In genomic region chr22:40257979-40258378, GRCh38 we compare ENCODE assay signal across 13 cellular contexts.
DNase-seq lines count a peak whose midpoint lies in the region; ATAC-seq, FAIRE-seq and TF ChIP-seq lines count a peak whose summit lies in the region.
"Had no signal": no experiment of that assay in that cellular context is flagged by ENCODE, and none has a peak within 500 bp of the region (broad histone marks: within the 10 kb centered on the region; RNA-seq: fewer than 3 reads in every experiment).

No MANE protein-coding gene starts in this region.

- peaks cover 11% of the 10 kb centered on the region for H3K36me3 ChIP-seq in CD4-positive, alpha-beta memory T cell (ENCODE audit: insufficient read depth, low read length)
- peaks cover 5% of the 10 kb centered on the region for H3K36me3 ChIP-seq in brain microvascular endothelial cell (replicated peaks)
- H3K36me3 ChIP-seq in HepG2 (replicated peaks in 1 of 2; ENCODE audit: control insufficient read depth in 1 of 2, insufficient read depth in 2 of 2, low read length in 2 of 2) = peaks cover 8 to 12% of the 10 kb centered on the region in 2 experiments; a peak in 4 of 5 replicates
- H3K36me3 ChIP-seq: thoracic aorta had no signal

- 0 out of 2 replicates have a peak, but pooled peaks cover 3% of the 10 kb centered on the region for H4K20me1 ChIP-seq in HepG2 (ENCODE audit: insufficient read depth, low read length)

- H2AFZ ChIP-seq in HepG2 (ENCODE audit: low read length) = no peak overlapping the region

- peaks cover 52 to 81% (median 69%) of the 10 kb centered on the region in 4 donors for H3K4me1 Mint-ChIP-seq in CD4-positive, alpha-beta memory T cell
- H3K4me1 Mint-ChIP-seq in IgD-negative memory B cell = peaks cover 9 to 25% (median 19%) of the 10 kb centered on the region in 3 donors
- peaks cover 19% of the 10 kb centered on the region for H3K4me1 Mint-ChIP-seq in mesothelial cell of epicardium

- BruUV-seq in HepG2 (replicated peaks; lab: Mats Ljungman, UMichigan) = no TSS peak

- H3K27me3 ChIP-seq in CD4-positive, alpha-beta memory T cell (ENCODE audit: insufficient read depth, low read length) = no peaks in the 10 kb centered on the region
- H3K27me3 ChIP-seq in brain microvascular endothelial cell (replicated peaks) = no peaks in the 10 kb centered on the region
- H3K27me3 ChIP-seq in HepG2 (ENCODE audit: control insufficient read depth in 1 of 2, insufficient read depth in 2 of 2, low read length in 2 of 2) = no peaks in the 10 kb centered on the region

- no peaks in the 10 kb centered on the region for H3K27me3 Mint-ChIP-seq in CD4-positive, alpha-beta memory T cell
- H3K27me3 Mint-ChIP-seq in IgD-negative memory B cell (no peaks in the 10 kb centered on the region), mesothelial cell of epicardium (ENCODE audit: low read depth) (no peaks in the 10 kb centered on the region)

- TF ChIP-seq CTCF in brain microvascular endothelial cell (IDR thresholded peaks at IDR 0.05; ENCODE audit: low read depth, low read length, missing control alignments) (no peak), mesothelial cell of epicardium (IDR thresholded peaks at IDR 0.05; ENCODE audit: unreplicated experiment) (no peak), HepG2 (CRISPR knock-in tag; IDR thresholded peaks at IDR 0.05) (no peak)

- peak overlapping the region; percentile 65 to 94 (median 81) for H3K27ac Mint-ChIP-seq in CD4-positive, alpha-beta memory T cell
- H3K27ac Mint-ChIP-seq in IgD-negative memory B cell (peak overlapping the region in 2 of 3 donors; percentile 47 to 61), mesothelial cell of epicardium (peak overlapping the region; percentile 81)

- POLR2A ChIA-PET in CD4-positive, alpha-beta memory T cell (lab: Charles Lee; ENCODE audit: partially characterized antibody) = interaction anchor here (0.7 to 3.1 kb wide), 10 partner anchors 9 to 214 kb away, joined by 3 to 15 read pairs (median 5); no protein-coding TSS in a partner anchor
- POLR2A ChIA-PET in HepG2 (lab: Yijun Ruan, JAX) = no interaction called here

- peaks cover 5% of the 10 kb centered on the region for H3K79me2 ChIP-seq in HepG2 (ENCODE audit: insufficient read depth, low read length)

- intact Hi-C loops in CD4-positive, alpha-beta memory T cell (cut with micrococcal nuclease) = loop anchor here (5.0 kb wide), 1 partner anchor 41 kb away; no protein-coding TSS in a partner anchor
- intact Hi-C loops in HepG2 (cut with micrococcal nuclease; ENCODE audit: unreplicated experiment) = no loop called here

- TF ChIP-seq EP300 in HepG2 (IDR thresholded peaks at IDR 0.05; ENCODE audit: low read depth in 2 of 2, low read length in 2 of 2) = no peak
- no peak for TF ChIP-seq EP300 in HepG2 (CRISPR knock-in tag; IDR thresholded peaks at IDR 0.05; ENCODE audit: borderline replicate concordance)

- ATAC-seq in GM19328 (IDR thresholded peaks at IDR 0.05; ENCODE audit: unreplicated experiment) (no peak), HepG2 (no peak)

- H3K9me3 Mint-ChIP-seq in CD4-positive, alpha-beta memory T cell = no peaks in the 10 kb centered on the region
- H3K9me3 Mint-ChIP-seq in IgD-negative memory B cell (no peaks in the 10 kb centered on the region), mesothelial cell of epicardium (no peaks in the 10 kb centered on the region)

- WGBS in HepG2 (ENCODE audit: low lambda C conversion rate) = 100% methylated on average over 1 of the region's 1 CpG

- H3K27ac ChIP-seq in CD4-positive, alpha-beta memory T cell (ENCODE audit: low read depth, low read length) = peak overlapping the region; percentile 43
- H3K27ac ChIP-seq in brain microvascular endothelial cell = peak overlapping the region; percentile 32
- no peak overlapping the region for H3K27ac ChIP-seq in HepG2 (ENCODE audit: extremely low read length, insufficient read depth, low read length)

- peak in 2 of 5 donors; percentile 13 to 36 for DNase-seq in CD4-positive, alpha-beta memory T cell
- DNase-seq in brain microvascular endothelial cell (no peak), mesothelial cell of epicardium (ENCODE audit: low spot score in 2 of 2, unreplicated experiment in 2 of 2) (no peak), HepG2 (ENCODE audit: low spot score) (no peak), ACHN (no peak)
- no peak for DNase-seq in stimulated activated CD4-positive, alpha-beta T cell treated with anti-CD3 and anti-CD28 coated beads, Interleukin-2, amount 100 ng/mL, for 48 hours
- DNase-seq: activated CD4-positive, alpha-beta T cell treated with anti-CD3 and anti-CD28 coated beads, Interleukin-2, amount 50 U/mL, for 48 hours; caudate nucleus; NCI-H446 treated with DMSO at 0.1 percent for 48 hours; stimulated activated CD4-positive, alpha-beta T cell treated with anti-CD3 and anti-CD28 coated beads, Interleukin-4, amount 100 ng/mL, for 4 hours had no signal

- FAIRE-seq in HepG2 (lab: Jason Lieb, UNC) = no peak

- peaks cover 44 to 50% of the 10 kb centered on the region in 2 donors for H3K36me3 Mint-ChIP-seq in CD4-positive, alpha-beta memory T cell
- H3K36me3 Mint-ChIP-seq in IgD-negative memory B cell = no peaks in the 10 kb centered on the region
- peaks cover 26% of the 10 kb centered on the region for H3K36me3 Mint-ChIP-seq in mesothelial cell of epicardium

- peaks cover 84% of the 10 kb centered on the region for H3K4me1 ChIP-seq in CD4-positive, alpha-beta memory T cell (ENCODE audit: insufficient read depth, low read length)
- peaks cover 9% of the 10 kb centered on the region for H3K4me1 ChIP-seq in HepG2 (ENCODE audit: insufficient read depth, low read length)

- TF ChIP-seq POLR2A in HepG2 (IDR thresholded peaks at IDR 0.05; ENCODE audit: insufficient read depth in 1 of 2, low read depth in 2 of 2, low read length in 2 of 2) = no peak

- no peak for TF ChIP-seq RAD21 in HepG2 (CRISPR knock-in tag; IDR thresholded peaks at IDR 0.05)

- CTCF ChIA-PET in CD4-positive, alpha-beta memory T cell (lab: Charles Lee; ENCODE audit: partially characterized antibody) = interaction anchor here (0.7 to 1.4 kb wide), 5 partner anchors 9 to 91 kb away, joined by 3 to 5 read pairs (median 3); no protein-coding TSS in a partner anchor
- CTCF ChIA-PET in HepG2 (lab: Yijun Ruan, JAX; ENCODE audit: low intra/inter-chr PET ratio, low total read pairs) = no interaction called here

- H3K9me3 ChIP-seq in CD4-positive, alpha-beta memory T cell (ENCODE audit: control insufficient read depth in 1 of 2, low read length in 2 of 2) = no peaks in the 10 kb centered on the region
- no peaks in the 10 kb centered on the region for H3K9me3 ChIP-seq in HepG2 (ENCODE audit: low read length)
- H3K9me3 ChIP-seq: thoracic aorta had no signal

- no peak overlapping the region for H3K4me2 ChIP-seq in HepG2 (ENCODE audit: low read depth, low read length)

- peak overlapping the region; percentile 23 to 79 (median 68) for H3K4me3 Mint-ChIP-seq in CD4-positive, alpha-beta memory T cell
- H3K4me3 Mint-ChIP-seq in IgD-negative memory B cell = no peak overlapping the region
- no peak overlapping the region for H3K4me3 Mint-ChIP-seq in mesothelial cell of epicardium

- H3K4me3 ChIP-seq in CD4-positive, alpha-beta memory T cell (ENCODE audit: low read length in 2 of 2) = no peak overlapping the region
- H3K4me3 ChIP-seq in brain microvascular endothelial cell (ENCODE audit: low read depth, low read length) (no peak overlapping the region), HepG2 (replicated peaks in 1 of 3; ENCODE audit: insufficient read depth in 1 of 3, low read depth in 2 of 3, low read length in 3 of 3) (no peak overlapping the region)
- H3K4me3 ChIP-seq: thoracic aorta had no signal

- H3K9ac ChIP-seq in HepG2 (ENCODE audit: insufficient read depth, low read depth, low read length) = no peak overlapping the region

- in situ Hi-C loops in brain microvascular endothelial cell (cut with HindIII; ENCODE audit: low pct_ligation_motif_present, low sequenced_read_pairs) = no loop called here
- in situ Hi-C loops in HepG2 (cut with HindIII; ENCODE audit: extremely low pct_ligation_motif_present, low pct_unique_long_range_greater_than_20kb) = no loop called here
- in situ Hi-C loops in ACHN (cut with HindIII; ENCODE audit: low pct_ligation_motif_present, low pct_unique_long_range_greater_than_20kb, low sequenced_read_pairs) = no loop called here

TF ChIP-seq in HepG2, 621 proteins besides CTCF, POLR2A, EP300 and RAD21 (continues in another document):
- no peak for TF ChIP-seq ZNF460 (CRISPR knock-in tag; IDR thresholded peaks at IDR 0.05; ENCODE audit: borderline replicate concordance)
- no peak for TF ChIP-seq PCBP1 (IDR thresholded peaks at IDR 0.05; ENCODE audit: borderline replicate concordance, low read depth, low read length)
- TF ChIP-seq ZBTB14 (CRISPR knock-in tag; IDR thresholded peaks at IDR 0.05) = no peak
- TF ChIP-seq ZNF597 (CRISPR knock-in tag; IDR thresholded peaks at IDR 0.05) = no peak
- no peak for TF ChIP-seq ZNF124 (CRISPR knock-in tag; IDR thresholded peaks at IDR 0.05)
- TF ChIP-seq NCOA5 (CRISPR knock-in tag; IDR thresholded peaks at IDR 0.05) = no peak

Comparison
In these comparisons a context has a peak if more than half of its experiments do, and no peak if none do; other contexts are left out.
1. H3K4me3 Mint-ChIP-seq: peak in CD4-positive, alpha-beta memory T cell (8 of 8); none in IgD-negative memory B cell (0 of 4) and mesothelial cell of epicardium (single experiment).
2. Peak in every context shown above with its lines, with median percentiles within 50 percentile points of each other: H3K27ac Mint-ChIP-seq.